Comparison of ENCODE assay signal across 8 cellular contexts in the genomic region with DNA sequence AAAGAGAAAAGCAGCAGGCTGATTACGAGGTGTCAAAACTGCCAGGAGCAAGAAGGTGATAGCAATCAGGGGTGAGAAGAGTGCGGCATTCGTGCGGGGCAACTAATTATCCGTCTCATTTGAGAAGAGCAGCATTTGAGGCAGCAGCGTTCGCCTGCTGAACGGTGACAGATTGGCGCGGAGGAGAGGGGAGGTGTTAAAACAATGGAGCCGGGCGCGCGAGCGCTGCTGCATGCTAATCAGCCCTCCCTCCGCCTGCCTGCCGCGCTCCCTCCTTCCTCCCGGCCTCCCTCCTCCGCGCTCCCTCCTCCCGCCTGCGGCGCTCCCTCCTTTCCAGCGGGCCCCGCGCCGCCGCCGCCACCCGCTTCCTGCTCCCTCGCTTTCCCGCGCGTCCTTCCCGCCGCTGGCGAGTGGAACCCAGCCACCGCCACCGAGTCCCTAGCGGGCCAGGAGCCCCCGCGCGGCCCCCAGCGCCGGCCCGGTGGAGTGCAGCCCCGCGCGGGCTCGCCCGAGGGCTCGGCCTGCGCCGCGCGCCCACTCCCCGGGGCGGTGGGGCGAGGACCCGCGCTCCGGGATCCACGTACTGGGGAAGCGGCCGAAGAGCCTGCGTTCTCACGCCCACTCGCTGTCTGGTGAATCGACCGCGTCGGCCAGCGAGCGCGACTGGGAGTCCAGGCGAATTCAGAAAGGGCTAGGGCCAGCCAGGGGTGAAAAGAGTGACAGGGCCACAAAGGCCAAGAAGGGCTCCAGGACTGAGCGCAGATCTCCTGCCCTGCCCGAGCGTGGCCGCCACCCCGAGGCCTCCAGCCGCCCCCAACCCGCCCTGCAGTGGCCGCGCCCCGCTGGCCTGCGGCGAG.
DNase-seq lines count a peak whose midpoint lies in the region; ATAC-seq and TF ChIP-seq lines count a peak whose summit lies in the region.

No MANE protein-coding gene starts in this region.

- intact Hi-C loops in PC-3 (cut with micrococcal nuclease) = no loop called here

- CTCF ChIA-PET in PC-3 (lab: Charles Lee) = no interaction called here

- TF ChIP-seq CTCF in PC-3 (conservative IDR thresholded peaks at IDR 0.05; ENCODE audit: low read depth, low read length) = no peak
- TF ChIP-seq CTCF in thoracic aorta (IDR thresholded peaks at IDR 0.05) = no peak

- peak; percentile 81 for DNase-seq in NCI-H82 (lab: John Stamatoyannopoulos, UW)
- no peak for DNase-seq in NCI-H82 treated with DMSO at 0.1 percent for 48 hours (lab: John Stamatoyannopoulos, UW; ENCODE audit: unreplicated experiment)
- DNase-seq in PC-3 = peak; percentile 48
- peak; percentile 68 for DNase-seq in activated naive CD4-positive, alpha-beta T cell treated with Interleukin-2 at 50 U/mL for 16 hours
- DNase-seq in foreskin melanocyte = peak; percentile 28
- DNase-seq in natural killer cell treated with Interleukin-12 subunit alpha and Interleukin-12 subunit beta and Interleukin-15 and Interleukin-18, amount 100 ng/mL, for 72 hours (ENCODE audit: low spot score) = peak; percentile 69
- no peak for DNase-seq in thoracic aorta (ENCODE audit: low spot score)

- peak overlapping the region; percentile 68 for H3K9ac ChIP-seq in PC-3 (ENCODE audit: low read length)

- no peaks in the 10 kb centered on the region for H4K20me1 ChIP-seq in PC-3 (ENCODE audit: low read length)

- no peaks in the 10 kb centered on the region for H3K36me3 ChIP-seq in PC-3 (ENCODE audit: low read depth, low read length)
- H3K36me3 ChIP-seq in thoracic aorta = no peaks in the 10 kb centered on the region

- peak overlapping the region; percentile 71 to 85 for H3K27ac Mint-ChIP-seq in natural killer cell treated with Interleukin-12 subunit alpha and Interleukin-12 subunit beta and Interleukin-15 and Interleukin-18, amount 100 ng/mL, for 72 hours

- H3F3A ChIP-seq in PC-3 (ENCODE audit: low read length, unreplicated experiment) = peaks cover 5% of the 10 kb centered on the region

- peak; percentile 41 for ATAC-seq in HG03045 (IDR thresholded peaks at IDR 0.05; ENCODE audit: unreplicated experiment)
- ATAC-seq in PC-3 = peak; percentile 50
- ATAC-seq in natural killer cell treated with Interleukin-12 subunit alpha and Interleukin-12 subunit beta and Interleukin-15 and Interleukin-18, amount 100 ng/mL, for 72 hours = peak; percentile 68 to 72
- no peak for ATAC-seq in thoracic aorta (ENCODE audit: insufficient number of reproducible peaks, low FRiP score, low read depth)

- peak overlapping the region; percentile 97 for H2AFZ ChIP-seq in PC-3 (ENCODE audit: low read length)

- H3K4me1 Mint-ChIP-seq in natural killer cell treated with Interleukin-12 subunit alpha and Interleukin-12 subunit beta and Interleukin-15 and Interleukin-18, amount 100 ng/mL, for 72 hours (ENCODE audit: low read depth in 2 of 2) = peaks cover 35 to 64% of the 10 kb centered on the region in 2 donors

- H3K4me2 ChIP-seq in PC-3 (ENCODE audit: low read length) = peak overlapping the region; percentile 93

- no peaks in the 10 kb centered on the region for H3K27me3 ChIP-seq in PC-3 (ENCODE audit: low read length)
- H3K27me3 ChIP-seq in thoracic aorta (replicated peaks; ENCODE audit: insufficient read depth) = no peaks in the 10 kb centered on the region

- H3K9me3 ChIP-seq in PC-3 (ENCODE audit: low read length) (no peaks in the 10 kb centered on the region), thoracic aorta (no peaks in the 10 kb centered on the region)

- H3K79me2 ChIP-seq in PC-3 (ENCODE audit: low read length) = 0 out of 2 replicates have a peak, but pooled peaks cover under 1% of the 10 kb centered on the region

- H3K9me3 Mint-ChIP-seq in natural killer cell treated with Interleukin-12 subunit alpha and Interleukin-12 subunit beta and Interleukin-15 and Interleukin-18, amount 100 ng/mL, for 72 hours = no peaks in the 10 kb centered on the region

- no peaks in the 10 kb centered on the region for H3K9me2 ChIP-seq in PC-3 (replicated peaks; ENCODE audit: low read length)

- H3K4me3 ChIP-seq in PC-3 (ENCODE audit: low read length) = peak overlapping the region; percentile 72
- H3K4me3 ChIP-seq in thoracic aorta = peak overlapping the region; percentile 82

- peak overlapping the region; percentile 87 for H3K4me3 Mint-ChIP-seq in natural killer cell treated with Interleukin-12 subunit alpha and Interleukin-12 subunit beta and Interleukin-15 and Interleukin-18, amount 100 ng/mL, for 72 hours

- H3K27ac ChIP-seq in PC-3 (ENCODE audit: low read length) = no peak overlapping the region
- H3K27ac ChIP-seq in thoracic aorta = no peak overlapping the region

- BruUV-seq in PC-3 (replicated peaks; lab: Mats Ljungman, UMichigan) = no TSS peak

- POLR2A ChIA-PET in PC-3 (lab: Charles Lee; ENCODE audit: unreplicated experiment) = no interaction called here

- H3K27me3 Mint-ChIP-seq in natural killer cell treated with Interleukin-12 subunit alpha and Interleukin-12 subunit beta and Interleukin-15 and Interleukin-18, amount 100 ng/mL, for 72 hours = no peaks in the 10 kb centered on the region

- H3K36me3 Mint-ChIP-seq in natural killer cell treated with Interleukin-12 subunit alpha and Interleukin-12 subunit beta and Interleukin-15 and Interleukin-18, amount 100 ng/mL, for 72 hours = peaks cover 13% of the 10 kb centered on the region

- peaks cover 20% of the 10 kb centered on the region for H3K4me1 ChIP-seq in PC-3 (ENCODE audit: insufficient read depth, low read length)
- peaks cover 5% of the 10 kb centered on the region in 2 donors for H3K4me1 ChIP-seq in thoracic aorta (ENCODE audit: control insufficient read depth in 1 of 2, low read depth in 2 of 2)

Comparison
In these comparisons a context has a peak if more than half of its experiments do, and no peak if none do; other contexts are left out.
1. DNase-seq: peak in NCI-H82 (single experiment), PC-3 (single experiment), activated naive CD4-positive, alpha-beta T cell treated with Interleukin-2 at 50 U/mL for 16 hours (single experiment), foreskin melanocyte (single experiment) and natural killer cell treated with Interleukin-12 subunit alpha and Interleukin-12 subunit beta and Interleukin-15 and Interleukin-18, amount 100 ng/mL, for 72 hours (single experiment); none in NCI-H82 treated with DMSO at 0.1 percent for 48 hours (single experiment) and thoracic aorta (single experiment).